In the genomic region with DNA sequence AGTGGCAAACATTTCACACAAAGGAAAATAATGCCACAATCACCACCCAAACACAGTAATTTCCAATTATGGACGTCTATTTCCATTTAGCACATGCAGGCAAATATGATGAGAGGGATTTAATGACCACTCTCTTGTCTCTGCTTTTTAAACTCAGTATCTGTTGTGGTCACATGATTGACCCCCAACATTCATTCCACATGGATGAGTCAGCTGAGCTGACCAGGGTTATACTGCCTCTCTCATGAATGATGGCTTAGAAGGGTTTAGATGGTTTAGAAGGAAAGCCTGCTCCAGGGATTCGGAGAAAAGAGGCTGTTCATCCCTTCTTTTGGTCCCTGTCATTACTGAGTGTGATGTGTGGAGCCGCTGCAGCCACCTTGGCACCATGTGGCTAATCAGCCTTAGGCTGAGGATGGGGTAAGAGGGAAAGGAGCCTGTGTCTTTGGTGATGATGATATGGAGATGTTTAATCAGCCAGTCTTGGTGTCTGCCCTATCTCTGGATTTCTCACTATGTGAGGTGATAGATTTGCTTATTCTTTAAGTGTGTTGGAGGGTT, we compare ENCODE assay signal across 20 cellular contexts. TPM values are rescaled to one million over a fixed set of nuclear protein-coding genes. Genes with fewer than 3 reads are reported as not detected.
DNase-seq lines count a peak whose midpoint lies in the region; FAIRE-seq and TF ChIP-seq lines count a peak whose summit lies in the region.
"Had no signal": no experiment of that assay in that cellular context is flagged by ENCODE, and none has a peak within 500 bp of the region (broad histone marks: within the 10 kb centered on the region; RNA-seq: fewer than 3 reads in every experiment).

No MANE protein-coding gene starts in this region.

- H3K14ac ChIP-seq in H1 (ENCODE audit: insufficient read length) = no peak overlapping the region

- no peaks in the 10 kb centered on the region for H3K9me3 ChIP-seq in H1 (ENCODE audit: insufficient read depth in 2 of 2, low read depth in 1 of 2, low read length in 1 of 2)
- no peaks in the 10 kb centered on the region for H3K9me3 ChIP-seq in MG63
- H3K9me3 ChIP-seq: heart left ventricle, SJSA1, uterus had no signal

- no peak overlapping the region for H3K56ac ChIP-seq in H1 (replicated peaks; ENCODE audit: insufficient read length, low read depth, low read length)

- TF ChIP-seq POLR2A in H1 (IDR thresholded peaks at IDR 0.05; ENCODE audit: control extremely low read depth in 1 of 2, low read depth in 2 of 2, low read length in 2 of 2) = no peak

- no peak overlapping the region for H3K4me2 ChIP-seq in H1 (ENCODE audit: insufficient read depth in 1 of 2, low read depth in 2 of 2, low read length in 2 of 2)
- H3K4me2 ChIP-seq: smooth muscle cell had no signal

- no peak overlapping the region for H2AFZ ChIP-seq in H1 (ENCODE audit: low read length)

- H3K4me3 Mint-ChIP-seq in activated CD4-positive, alpha-beta T cell treated with anti-CD3 and anti-CD28 coated beads, Interleukin-2, amount 10 ng/mL, durations not matched to agents 24 days and 14 days = no peak overlapping the region
- H3K4me3 Mint-ChIP-seq: IgD-negative memory B cell; naive thymus-derived CD8-positive, alpha-beta T cell had no signal

- H3K79me1 ChIP-seq in H1 (ENCODE audit: low read depth, low read length) = no peaks in the 10 kb centered on the region

- no peak overlapping the region for H3K4ac ChIP-seq in H1 (replicated peaks; ENCODE audit: insufficient read length, low read depth, low read length)

- TF ChIP-seq EP300 in H1 (IDR thresholded peaks at IDR 0.05; ENCODE audit: borderline replicate concordance in 1 of 2, low read depth in 2 of 2, low read length in 2 of 2) = no peak

- no peaks in the 10 kb centered on the region for H3K36me3 ChIP-seq in H1 (ENCODE audit: control insufficient read depth in 2 of 4, insufficient read depth in 4 of 4, low read length in 3 of 4)
- H3K36me3 ChIP-seq in MG63 = no peaks in the 10 kb centered on the region
- H3K36me3 ChIP-seq: heart left ventricle, SJSA1, uterus had no signal

- no peak overlapping the region for H2BK20ac ChIP-seq in H1 (ENCODE audit: low read length)

- no peak for FAIRE-seq in H1 (lab: Jason Lieb, UNC)
- FAIRE-seq: islet of Langerhans had no signal

- H4K5ac ChIP-seq in H1 (ENCODE audit: insufficient read length, low read depth, low read length) = no peak overlapping the region

- no peak overlapping the region for H3K9ac ChIP-seq in H1 (replicated peaks in 1 of 4; ENCODE audit: extremely low read depth in 1 of 4, low read depth in 3 of 4, low read length in 3 of 4)

- H3K4me1 Mint-ChIP-seq in activated CD4-positive, alpha-beta T cell treated with anti-CD3 and anti-CD28 coated beads, Interleukin-2, amount 10 ng/mL, durations not matched to agents 24 days and 14 days = peaks cover 6% of the 10 kb centered on the region

- 84% methylated on average over 3 of the region's 3 CpGs; no CpG with 5 or more reads in 1 of the 2 experiments for WGBS in H1 (ENCODE audit: extremely low coverage in 1 of 2, insufficient coverage in 1 of 2, insufficient read length in 1 of 2, insufficient replicate concordance in 2 of 2, low coverage in 1 of 2, low lambda C conversion rate in 2 of 2, missing lambda C conversion rate in 1 of 2), 2 experiments

- H2BK5ac ChIP-seq in H1 (ENCODE audit: low read depth, low read length) = no peak overlapping the region

- no peak overlapping the region for H3K23ac ChIP-seq in H1 (ENCODE audit: insufficient read length)

- no peak for TF ChIP-seq RAD21 in H1 (IDR thresholded peaks at IDR 0.05 in 1 of 2, conservative IDR thresholded peaks at IDR 0.05 in 1 of 2; ENCODE audit: low read depth in 2 of 2, low read length in 2 of 2)

- no peak overlapping the region for H4K8ac ChIP-seq in H1 (ENCODE audit: extremely low read depth, insufficient read depth, low read length)

- H3K27ac Mint-ChIP-seq in activated CD4-positive, alpha-beta T cell treated with anti-CD3 and anti-CD28 coated beads, Interleukin-2, amount 10 ng/mL, durations not matched to agents 24 days and 14 days = no peak overlapping the region
- H3K27ac Mint-ChIP-seq: IgD-negative memory B cell had no signal

- H3K4me3 ChIP-seq in H1 (ENCODE audit: extremely low read depth in 1 of 4, insufficient read depth in 2 of 4, low read depth in 3 of 4, low read length in 4 of 4) (no peak overlapping the region), MG63 (no peak overlapping the region)
- H3K4me3 ChIP-seq: heart left ventricle, SJSA1, smooth muscle cell, uterus had no signal

- peaks cover 2 to 8% (median 3%) of the 10 kb centered on the region in 4 experiments; a peak in 5 of 7 replicates for H3K4me1 ChIP-seq in H1 (replicated peaks in 1 of 4; ENCODE audit: control insufficient read depth in 3 of 4, insufficient read depth in 4 of 4, low read length in 3 of 4)
- H3K4me1 ChIP-seq: uterus had no signal

- no peak overlapping the region for H3K27ac ChIP-seq in H1 (ENCODE audit: low read depth, low read length)
- H3K27ac ChIP-seq: heart left ventricle, SJSA1, uterus had no signal

- H2BK120ac ChIP-seq in H1 (replicated peaks; ENCODE audit: low read depth, low read length) = no peak overlapping the region

- no peaks in the 10 kb centered on the region for H3K9me3 Mint-ChIP-seq in activated CD4-positive, alpha-beta T cell treated with anti-CD3 and anti-CD28 coated beads, Interleukin-2, amount 10 ng/mL, durations not matched to agents 24 days and 14 days
- H3K9me3 Mint-ChIP-seq: IgD-negative memory B cell; naive thymus-derived CD8-positive, alpha-beta T cell had no signal

- no peaks in the 10 kb centered on the region for H4K20me1 ChIP-seq in H1 (replicated peaks in 1 of 2; ENCODE audit: control insufficient read depth in 1 of 2, insufficient read depth in 2 of 2, low read length in 2 of 2)

- POLR2A ChIA-PET in H1 (lab: Charles Lee; ENCODE audit: partially characterized antibody) = no interaction called here

- H3K79me2 ChIP-seq in H1 (ENCODE audit: control insufficient read depth in 1 of 2, insufficient read depth in 2 of 2, low read length in 2 of 2) = no peaks in the 10 kb centered on the region

- DNase-seq in Daoy (ENCODE audit: low read depth) = peak; percentile 69
- DNase-seq in LoVo (ENCODE audit: low spot score) = peak; percentile 32
- no peak for DNase-seq in H1 (ENCODE audit: low read depth in 1 of 2, low spot score in 2 of 2)
- DNase-seq in myocyte (ENCODE audit: low read depth) = peak; percentile 13
- no peak for DNase-seq in MG63
- DNase-seq in hippocampal formation (lab: John Stamatoyannopoulos, UW) = no peak
- DNase-seq in activated effector memory CD4-positive, alpha-beta T cell treated with Interleukin-2 at 50 U/mL for 16 hours = no peak
- DNase-seq in activated CD4-positive, alpha-beta T cell treated with anti-CD3 and anti-CD28 coated beads, Interleukin-2, amount 10 ng/mL, durations not matched to agents 24 days and 14 days = no peak
- DNase-seq: activated CD4-positive, CD25-positive, alpha-beta regulatory T cell; activated CD8-positive, alpha-beta memory T cell treated with anti-CD3 and anti-CD28 coated beads for 24 hours; heart left ventricle; naive thymus-derived CD8-positive, alpha-beta T cell; NCI-H2081; NCI-H510A; stimulated activated CD4-positive, alpha-beta T cell treated with anti-CD3 and anti-CD28 coated beads, Interleukin-4, amount 100 ng/mL, for 4 hours; uterus had no signal

- H3K23me2 ChIP-seq in H1 (ENCODE audit: low read depth, low read length) = no peaks in the 10 kb centered on the region

- no peaks in the 10 kb centered on the region for H3K36me3 Mint-ChIP-seq in activated CD4-positive, alpha-beta T cell treated with anti-CD3 and anti-CD28 coated beads, Interleukin-2, amount 10 ng/mL, durations not matched to agents 24 days and 14 days (ENCODE audit: low read depth)
- H3K36me3 Mint-ChIP-seq: IgD-negative memory B cell; naive thymus-derived CD8-positive, alpha-beta T cell had no signal

- H3K27me3 ChIP-seq in H1 (replicated peaks in 1 of 4; ENCODE audit: control insufficient read depth in 3 of 4, extremely low read depth in 1 of 4, insufficient read depth in 3 of 4, low read length in 3 of 4) = peaks cover 0 to 9% (median 1%) of the 10 kb centered on the region in 4 experiments; a peak in 3 of 7 replicates
- H3K27me3 ChIP-seq in MG63 = peaks cover 36% of the 10 kb centered on the region

- H2BK15ac ChIP-seq in H1 (ENCODE audit: low read length) = no peak overlapping the region

- no peak overlapping the region for H2BK12ac ChIP-seq in H1 (ENCODE audit: low read depth, low read length)

- TF ChIP-seq CTCF in H1 (IDR thresholded peaks at IDR 0.05; ENCODE audit: control extremely low read depth in 1 of 3, insufficient read depth in 1 of 3, low read depth in 1 of 3, low read length in 3 of 3) = no peak

- no peak overlapping the region for H3K18ac ChIP-seq in H1 (ENCODE audit: extremely low read depth, low read length)

- CTCF ChIA-PET in H1 (lab: Charles Lee; ENCODE audit: partially characterized antibody) = no interaction called here

- intact Hi-C loops in activated CD4-positive, alpha-beta T cell treated with anti-CD3 and anti-CD28 coated beads, Interleukin-2, amount 10 ng/mL, durations not matched to agents 24 days and 14 days (cut with micrococcal nuclease) = no loop called here

- H4K91ac ChIP-seq in H1 (replicated peaks; ENCODE audit: insufficient read length, low read length) = no peak overlapping the region

- H2AK5ac ChIP-seq in H1 (ENCODE audit: low read depth, low read length) = 0 out of 2 replicates have a peak overlapping the region, but pooled peaks have one; percentile 69

- H3K27me3 Mint-ChIP-seq in activated CD4-positive, alpha-beta T cell treated with anti-CD3 and anti-CD28 coated beads, Interleukin-2, amount 10 ng/mL, durations not matched to agents 24 days and 14 days = peaks cover 35% of the 10 kb centered on the region

RNA-seq across cellular contexts. Expression of gene JAKMIP3, which starts 38.2 kb away (rescaled TPM):
- total RNA-seq in Daoy (2014; rRNA removed; shearing (Covaris generic)) = 0.24 and 0.51 TPM in 2 replicates
- 0.84 and 0.91 TPM in 2 replicates for total RNA-seq in H1 (2021; fragmentation: NEBNext Ultra II Directional; extraction: Animal tissue kit (Norgen Biotek cat#: 25700))
- 0.82 and 0.83 TPM in 2 replicates for polyA plus RNA-seq in H1 (2011; rRNA removed)
- polyA plus RNA-seq in H1 (2011; cell fraction: cytosol; rRNA removed) = 0.96 TPM
- polyA plus RNA-seq in H1 (2011; cell fraction: nucleus; rRNA removed) = 4.0 TPM
- 1.1 to 1.8 TPM (median 1.4 TPM) in 4 replicates for polyA plus RNA-seq in H1 (2012, experiment 1 of 2)
- 0.21 TPM for polyA plus RNA-seq in H1 (2012, experiment 2 of 2)
- polyA plus RNA-seq in H1 (2013, experiment 1 of 2) = 0.45 TPM
- 0.35 TPM for polyA plus RNA-seq in H1 (2013, experiment 2 of 2)
- polyA minus RNA-seq in H1 (2011; rRNA and poly(A)+ RNA removed) = 0.44 and 0.59 TPM in 2 replicates
- 0.44 TPM for polyA minus RNA-seq in H1 (2011; cell fraction: cytosol; rRNA and poly(A)+ RNA removed)
- 1.7 TPM for polyA minus RNA-seq in H1 (2011; cell fraction: nucleus; rRNA and poly(A)+ RNA removed)
- 0.05 and 0.11 TPM in 2 replicates for total RNA-seq in myocyte
- polyA plus RNA-seq in myocyte (2012) = 0.26 TPM
- 0.07 and 0.99 TPM in 2 replicates for total RNA-seq in MG63 (2014; rRNA removed; shearing (Covaris generic); ENCODE audit: low replicate concordance)
- 1.2 and 1.3 TPM in 2 replicates for total RNA-seq in activated CD4-positive, alpha-beta T cell treated with anti-CD3 and anti-CD28 coated beads, Interleukin-2, amount 10 ng/mL, durations not matched to agents 24 days and 14 days
- total RNA-seq: smooth muscle cell had no signal
- polyA plus RNA-seq: IgD-negative memory B cell had no signal

RNA-seq across cellular contexts. Expression of gene BNIP3, which starts 45.8 kb away (rescaled TPM):
- total RNA-seq in Daoy (2014; rRNA removed; shearing (Covaris generic)) = 52.9 and 53.5 TPM in 2 replicates
- total RNA-seq in H1 (2021; fragmentation: NEBNext Ultra II Directional; extraction: Animal tissue kit (Norgen Biotek cat#: 25700)) = 25.8 and 26.4 TPM in 2 replicates
- polyA plus RNA-seq in H1 (2011; rRNA removed) = 58.9 and 75.1 TPM in 2 replicates
- polyA plus RNA-seq in H1 (2011; cell fraction: cytosol; rRNA removed) = 79.1 TPM
- 28.9 TPM for polyA plus RNA-seq in H1 (2011; cell fraction: nucleus; rRNA removed)
- 33.0 to 61.3 TPM (median 43.3 TPM) in 4 replicates for polyA plus RNA-seq in H1 (2012, experiment 1 of 2)
- polyA plus RNA-seq in H1 (2012, experiment 2 of 2) = 15.1 TPM
- 24.6 TPM for polyA plus RNA-seq in H1 (2013, experiment 1 of 2)
- 28.6 TPM for polyA plus RNA-seq in H1 (2013, experiment 2 of 2)
- polyA minus RNA-seq in H1 (2011; rRNA and poly(A)+ RNA removed) = 13.6 and 20.7 TPM in 2 replicates
- polyA minus RNA-seq in H1 (2011; cell fraction: cytosol; rRNA and poly(A)+ RNA removed) = 33.6 TPM
- polyA minus RNA-seq in H1 (2011; cell fraction: nucleus; rRNA and poly(A)+ RNA removed) = 17.5 TPM
- 149 and 197 TPM in 2 replicates for total RNA-seq in myocyte
- 101 TPM for polyA plus RNA-seq in myocyte (2012)
- total RNA-seq in MG63 (2014; rRNA removed; shearing (Covaris generic); ENCODE audit: low replicate concordance) = 93.6 and 107 TPM in 2 replicates
- total RNA-seq in activated CD4-positive, alpha-beta T cell treated with anti-CD3 and anti-CD28 coated beads, Interleukin-2, amount 10 ng/mL, durations not matched to agents 24 days and 14 days = 94.4 and 95.1 TPM in 2 replicates

Comparison
In these comparisons a context has a peak if more than half of its experiments do, and no peak if none do; other contexts are left out.
1. DNase-seq: peak in Daoy (single experiment), LoVo (single experiment) and myocyte (single experiment); none in H1 (0 of 2), MG63 (single experiment), hippocampal formation (0 of 2), activated effector memory CD4-positive, alpha-beta T cell treated with Interleukin-2 at 50 U/mL for 16 hours (single experiment) and activated CD4-positive, alpha-beta T cell treated with anti-CD3 and anti-CD28 coated beads, Interleukin-2, amount 10 ng/mL, durations not matched to agents 24 days and 14 days (single experiment).